In genomic region chr3:12869025-12869695, GRCh38 we compare ENCODE assay signal across 8 cellular contexts. TPM values are rescaled to one million over a fixed set of nuclear protein-coding genes. Genes with fewer than 3 reads are reported as not detected.
DNase-seq lines count a peak whose midpoint lies in the region; ATAC-seq and TF ChIP-seq lines count a peak whose summit lies in the region.

No MANE protein-coding gene starts in this region.

- H3K27ac ChIP-seq in heart left ventricle (no peak overlapping the region), spleen (no peak overlapping the region)

- H3K27me3 Mint-ChIP-seq in activated CD4-positive, alpha-beta memory T cell treated with anti-CD3 and anti-CD28 coated beads, Interleukin-2, amount 10 ng/mL, durations not matched to agents 7 days and 5 days = peaks cover 32% of the 10 kb centered on the region

- H3K36me3 ChIP-seq in heart left ventricle (no peaks in the 10 kb centered on the region), spleen (no peaks in the 10 kb centered on the region)

- POLR2A ChIA-PET in activated CD4-positive, alpha-beta memory T cell treated with anti-CD3 and anti-CD28 coated beads, Interleukin-2, amount 10 ng/mL, durations not matched to agents 7 days and 5 days (lab: Charles Lee) = no interaction called here

- peak; percentile 68 for DNase-seq in GM19238 (ENCODE audit: insufficient read length, low spot score)
- DNase-seq in activated CD4-positive, alpha-beta memory T cell treated with anti-CD3 and anti-CD28 coated beads, Interleukin-2, amount 10 ng/mL, durations not matched to agents 7 days and 5 days = peak; percentile 46
- DNase-seq in heart left ventricle = peak; percentile 30 to 72 (median 57)
- DNase-seq in spleen = peak; percentile 85
- no peak for DNase-seq in NCI-H2029 (lab: John Stamatoyannopoulos, UW)
- DNase-seq in NCI-H524 treated with DMSO at 0.1 percent for 48 hours (lab: John Stamatoyannopoulos, UW) = no peak

- peaks cover 19% of the 10 kb centered on the region for H3K4me1 Mint-ChIP-seq in activated CD4-positive, alpha-beta memory T cell treated with anti-CD3 and anti-CD28 coated beads, Interleukin-2, amount 10 ng/mL, durations not matched to agents 7 days and 5 days

- no peaks in the 10 kb centered on the region for H3K36me3 Mint-ChIP-seq in activated CD4-positive, alpha-beta memory T cell treated with anti-CD3 and anti-CD28 coated beads, Interleukin-2, amount 10 ng/mL, durations not matched to agents 7 days and 5 days (ENCODE audit: low read depth)

- peaks cover 0 to 11% (median 5%) of the 10 kb centered on the region in 12 donors for H3K9me3 ChIP-seq in heart left ventricle
- H3K9me3 ChIP-seq in spleen = peaks cover 0 to 16% (median 9%) of the 10 kb centered on the region in 8 donors

- H3K4me1 ChIP-seq in heart left ventricle (peaks cover 0 to 13% (median 8%) of the 10 kb centered on the region in 12 donors), spleen (peaks cover 3 to 36% (median 19%) of the 10 kb centered on the region in 6 donors)

- intact Hi-C loops in heart left ventricle (cut with DNase I) = loop anchor here in 9 of 10 donors (2.0 to 10.0 kb wide), 7 partner anchors 22 to 786 kb away; no protein-coding TSS in a partner anchor
- intact Hi-C loops in spleen (cut with DNase I; ENCODE audit: low total_unique reads) = no loop called here

- H3K4me3 ChIP-seq in heart left ventricle = peak overlapping the region in 9 of 12 donors; percentile 1 to 47 (median 26)
- H3K4me3 ChIP-seq in spleen = peak overlapping the region in 7 of 8 donors; percentile 8 to 67 (median 34)

- CTCF ChIA-PET in activated CD4-positive, alpha-beta memory T cell treated with anti-CD3 and anti-CD28 coated beads, Interleukin-2, amount 10 ng/mL, durations not matched to agents 7 days and 5 days (lab: Charles Lee) = interaction anchor here (1.6 to 2.2 kb wide), 2 partner anchors 22 to 59 kb away, joined by 5 to 14 read pairs; no protein-coding TSS in a partner anchor

- 18 to 38% (median 27%) methylated on average over 5 to 28 of the region's 28 CpGs for WGBS in heart left ventricle, 4 donors
- WGBS in spleen, 5 donors = 10 to 34% (median 15%) methylated on average over 6 to 28 of the region's 28 CpGs

- TF ChIP-seq CTCF in heart left ventricle (IDR thresholded peaks at IDR 0.05) (no peak), spleen (IDR thresholded peaks at IDR 0.05 in 8 of 11, conservative IDR thresholded peaks at IDR 0.05 in 3 of 11) (no peak)

- ATAC-seq in HG03064 (IDR thresholded peaks at IDR 0.05; ENCODE audit: low read depth, unreplicated experiment) = peak; percentile 53
- ATAC-seq in heart left ventricle = peak; percentile 15 to 82 (median 54)
- ATAC-seq in HG03039 (IDR thresholded peaks at IDR 0.05; ENCODE audit: unreplicated experiment) = no peak

- H3K9me3 Mint-ChIP-seq in activated CD4-positive, alpha-beta memory T cell treated with anti-CD3 and anti-CD28 coated beads, Interleukin-2, amount 10 ng/mL, durations not matched to agents 7 days and 5 days = peaks cover 5% of the 10 kb centered on the region

- H3K4me3 Mint-ChIP-seq in activated CD4-positive, alpha-beta memory T cell treated with anti-CD3 and anti-CD28 coated beads, Interleukin-2, amount 10 ng/mL, durations not matched to agents 7 days and 5 days = no peak overlapping the region

- peaks cover 0 to 13% (median 0%) of the 10 kb centered on the region in 9 donors for H3K27me3 ChIP-seq in heart left ventricle
- H3K27me3 ChIP-seq in spleen (replicated peaks in 1 of 7) = peaks cover 0 to 23% (median 7%) of the 10 kb centered on the region in 7 donors

- no peak overlapping the region for H3K27ac Mint-ChIP-seq in activated CD4-positive, alpha-beta memory T cell treated with anti-CD3 and anti-CD28 coated beads, Interleukin-2, amount 10 ng/mL, durations not matched to agents 7 days and 5 days

- TF ChIP-seq POLR2A in heart left ventricle (IDR thresholded peaks at IDR 0.05) = no peak
- TF ChIP-seq POLR2A in spleen (IDR thresholded peaks at IDR 0.05) = no peak

RNA-seq across cellular contexts. Expression of gene RPL32, which starts 27.8 kb away (rescaled TPM):
- 1,000 to 10,000 TPM; 1,634 to 1,730 TPM for total RNA-seq in activated CD4-positive, alpha-beta memory T cell treated with anti-CD3 and anti-CD28 coated beads, Interleukin-2, amount 10 ng/mL, durations not matched to agents 7 days and 5 days
- total RNA-seq in heart left ventricle (1,000 to 10,000 TPM in 3 of 9 donors, 100 to 1,000 TPM in 6; 377 to 1,128 (median 947) TPM), spleen (1,000 to 10,000 TPM in 6 of 7 donors, 100 to 1,000 TPM in 1; 911 to 1,835 (median 1,346) TPM)
- polyA plus RNA-seq in heart left ventricle (1,000 to 10,000 TPM; 1,409 to 1,620 TPM), spleen (1,000 to 10,000 TPM; 3,289 to 6,164 (median 6,022) TPM)

Comparison
In these comparisons a context has a peak if more than half of its experiments do, and no peak if none do; other contexts are left out.
1. DNase-seq: peak in GM19238 (single experiment), activated CD4-positive, alpha-beta memory T cell treated with anti-CD3 and anti-CD28 coated beads, Interleukin-2, amount 10 ng/mL, durations not matched to agents 7 days and 5 days (single experiment), heart left ventricle (5 of 5) and spleen (single experiment); none in NCI-H2029 (single experiment) and NCI-H524 treated with DMSO at 0.1 percent for 48 hours (single experiment).